Comparison of ENCODE assay signal across 10 cellular contexts in the genomic region with DNA sequence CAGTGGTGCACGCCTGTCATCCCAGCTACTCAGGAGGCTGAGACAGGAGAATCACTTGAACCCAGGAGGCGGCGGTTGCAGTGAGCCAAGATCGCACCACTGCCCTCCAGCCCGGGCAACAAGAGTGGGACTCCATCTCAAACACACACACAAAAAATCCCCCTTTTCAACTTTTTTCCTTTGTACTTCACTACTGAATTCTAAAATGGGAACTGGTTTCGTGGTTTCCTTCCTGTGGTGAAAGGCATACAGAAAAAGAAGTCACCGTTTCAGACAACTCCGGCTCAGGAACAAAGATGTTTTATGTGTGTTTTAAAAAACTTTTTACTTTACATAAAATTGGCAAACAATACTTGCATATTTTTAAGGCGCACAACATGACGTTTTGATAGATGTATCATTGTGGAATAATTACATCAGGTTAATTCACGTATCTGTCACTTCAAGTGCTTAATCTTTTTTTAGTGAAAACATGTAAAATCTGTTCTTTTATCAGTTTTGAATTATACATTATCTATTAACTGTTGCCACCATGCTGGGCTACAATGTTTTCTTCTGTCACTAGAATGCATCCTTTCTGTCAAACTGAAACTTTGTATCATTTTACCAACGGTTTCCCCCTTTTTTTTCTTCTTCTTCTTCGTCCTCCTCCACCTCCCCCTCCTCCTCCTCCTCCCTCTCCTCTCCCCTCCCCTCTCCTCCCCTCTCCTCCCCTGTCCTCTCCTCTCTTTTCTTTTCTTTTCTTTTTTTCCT.
A peak's percentile ranks its signal among the peaks of the same experiment; 100 is the strongest.
DNase-seq lines count a peak whose midpoint lies in the region; ATAC-seq lines count a peak whose summit lies in the region.
"Had no signal": no experiment of that assay in that cellular context is flagged by ENCODE, and none has a peak within 500 bp of the region (broad histone marks: within the 10 kb centered on the region; RNA-seq: fewer than 3 reads in every experiment).

No MANE protein-coding gene starts in this region.

- H3K27ac Mint-ChIP-seq in immature natural killer cell = peak overlapping the region in 1 of 6 donors; percentile 24

- peak; percentile 74 for DNase-seq in MV-4-11 (lab: John Stamatoyannopoulos, UW)
- no peak for DNase-seq in immature natural killer cell
- no peak for DNase-seq in NCI-H69 (lab: John Stamatoyannopoulos, UW)
- DNase-seq in aorta = no peak
- no peak for DNase-seq in kidney glomerular epithelial cell (lab: John Stamatoyannopoulos, UW)
- DNase-seq in activated CD8-positive, alpha-beta memory T cell treated with anti-CD3 and anti-CD28 coated beads, Interleukin-2, amount 50 U/mL, for 4 hours = no peak
- DNase-seq: head of caudate nucleus had no signal

- H3K4me3 ChIP-seq in aorta (ENCODE audit: low read length in 2 of 2) = no peak overlapping the region
- H3K4me3 ChIP-seq: K562 had no signal

- no peaks in the 10 kb centered on the region for H3K4me1 ChIP-seq in aorta (ENCODE audit: control insufficient read depth in 1 of 2, insufficient read depth in 2 of 2, low read length in 2 of 2)

- no peak overlapping the region for H3K27ac ChIP-seq in aorta (ENCODE audit: low read depth in 1 of 2, low read length in 2 of 2)

- WGBS in aorta, 2 donors = 48 to 51% methylated on average over 13 of the region's 13 CpGs

- ATAC-seq in GM18502 (IDR thresholded peaks at IDR 0.05; ENCODE audit: poor library complexity, unreplicated experiment) = peak; percentile 73
- ATAC-seq in GM21723 (IDR thresholded peaks at IDR 0.05; ENCODE audit: unreplicated experiment) = peak; percentile 65
- no peak for ATAC-seq in aorta (ENCODE audit: low FRiP score)
- ATAC-seq: K562 had no signal

- intact Hi-C loops in aorta (cut with DNase I) = no loop called here

- H3K9me3 ChIP-seq in aorta (ENCODE audit: control insufficient read depth, low read length) = no peaks in the 10 kb centered on the region

- no peaks in the 10 kb centered on the region for H3K36me3 Mint-ChIP-seq in immature natural killer cell

- H3K36me3 ChIP-seq in aorta (ENCODE audit: control insufficient read depth in 1 of 2, insufficient read depth in 2 of 2, low read length in 1 of 2) = no peaks in the 10 kb centered on the region

- peak overlapping the region in 3 of 5 donors; percentile 33 to 66 (median 39) for H3K4me3 Mint-ChIP-seq in immature natural killer cell

- no peaks in the 10 kb centered on the region for H3K27me3 ChIP-seq in aorta (ENCODE audit: control insufficient read depth in 1 of 2, insufficient read depth in 2 of 2, low read length in 1 of 2)

- peaks cover 12 to 20% of the 10 kb centered on the region in 2 donors for H3K4me1 Mint-ChIP-seq in immature natural killer cell

- peaks cover 0 to 1% (median 0%) of the 10 kb centered on the region in 6 donors for H3K9me3 Mint-ChIP-seq in immature natural killer cell

- H3K27me3 Mint-ChIP-seq in immature natural killer cell (ENCODE audit: low read depth in 3 of 3) = peaks cover 2 to 10% (median 4%) of the 10 kb centered on the region in 3 donors
